2 cellular contexts compared by ENCODE assay signal in genomic region chr22:17882162-17882561, GRCh38.
TF ChIP-seq lines count a peak whose summit lies in the region.

No MANE protein-coding gene starts in this region.

TF ChIP-seq in IMR-90, 13 proteins besides CTCF, POLR2A, EP300 and RAD21 (continued from another document):
- no peak for TF ChIP-seq USF2 (IDR thresholded peaks at IDR 0.05; ENCODE audit: low read depth, low read length)
- TF ChIP-seq SMC3 (IDR thresholded peaks at IDR 0.05; ENCODE audit: low read depth, low read length) = no peak
- no peak for TF ChIP-seq FOS (IDR thresholded peaks at IDR 0.05; ENCODE audit: low read depth, low read length)
- no peak for TF ChIP-seq CHD1 (IDR thresholded peaks at IDR 0.05; ENCODE audit: low read depth, low read length)
- no peak for TF ChIP-seq ELK1 (IDR thresholded peaks at IDR 0.05; ENCODE audit: borderline replicate concordance, low read depth, low read length)
- no peak for TF ChIP-seq NFE2L2 (IDR thresholded peaks at IDR 0.05; ENCODE audit: low read depth, low read length)
- TF ChIP-seq RCOR1 (IDR thresholded peaks at IDR 0.05; ENCODE audit: insufficient replicate concordance, low read length) = no peak

TF ChIP-seq in GM23338, 12 proteins besides CTCF, POLR2A, EP300 and RAD21 (continued from another document):
- TF ChIP-seq ZNF462 (CRISPR knock-in tag; IDR thresholded peaks at IDR 0.05) (no peak), NANOG (IDR thresholded peaks at IDR 0.05; ENCODE audit: borderline replicate concordance) (no peak), JUNB (IDR thresholded peaks at IDR 0.05; ENCODE audit: unreplicated experiment) (no peak), CREB1 (CRISPR knock-in tag; IDR thresholded peaks at IDR 0.05; ENCODE audit: low read depth) (no peak), ZNF331 (CRISPR knock-in tag; IDR thresholded peaks at IDR 0.05; ENCODE audit: low read depth) (no peak), ZNF114 (CRISPR knock-in tag; IDR thresholded peaks at IDR 0.05) (no peak), POLR2AphosphoS5 (IDR thresholded peaks at IDR 0.05; ENCODE audit: low read depth) (no peak), ETS1 (IDR thresholded peaks at IDR 0.05) (no peak), REST (IDR thresholded peaks at IDR 0.05; ENCODE audit: unreplicated experiment) (no peak), STAT1 (IDR thresholded peaks at IDR 0.05; ENCODE audit: unreplicated experiment) (no peak), EZH2 (IDR thresholded peaks at IDR 0.05; ENCODE audit: low read depth, unreplicated experiment) (no peak)
